ENCODE assay signal across 10 cellular contexts in genomic region chr4:123744664-123745290, GRCh38.
A peak's percentile ranks its signal among the peaks of the same experiment; 100 is the strongest.
DNase-seq lines count a peak whose midpoint lies in the region; ATAC-seq and TF ChIP-seq lines count a peak whose summit lies in the region.
"Had no signal": no experiment of that assay in that cellular context is flagged by ENCODE, and none has a peak within 500 bp of the region (broad histone marks: within the 10 kb centered on the region; RNA-seq: fewer than 3 reads in every experiment).

No MANE protein-coding gene starts in this region.

- H3K4me1 ChIP-seq in body of pancreas, result peaks cover 4% of the 10 kb centered on the region
- peaks cover 0 to 20% (median 16%) of the 10 kb centered on the region in 4 donors for H3K4me1 ChIP-seq in sigmoid colon

- no peak for TF ChIP-seq EP300 in sigmoid colon (IDR thresholded peaks at IDR 0.05)

- H3K27ac ChIP-seq in body of pancreas, result peak overlapping the region in 1 of 4 donors; percentile 43
- H3K27ac ChIP-seq in sigmoid colon, result peak overlapping the region in 3 of 4 donors; percentile 40 to 50 (median 44)

- TF ChIP-seq CTCF in body of pancreas (IDR thresholded peaks at IDR 0.05) (no peak), sigmoid colon (IDR thresholded peaks at IDR 0.05) (no peak)

- DNase-seq in KBM-7 (peak; percentile 51), body of pancreas (peak in 3 of 4 donors; percentile 6 to 20 (median 10)), iris pigment epithelial cell (ENCODE audit: low read depth) (peak; percentile 82), sigmoid colon (peak; percentile 65), occipital lobe (lab: John Stamatoyannopoulos, UW) (no peak)
- DNase-seq: cortex of kidney; stimulated activated naive B cell treated with anti-CD40 and anti-IgM and Interleukin-4, amounts not matched to agents 10 μg/mL and 1 μg/mL and 100 μg/mL, for 72 hours had no signal

- TF ChIP-seq POLR2A in body of pancreas (IDR thresholded peaks at IDR 0.05) (no peak), sigmoid colon (IDR thresholded peaks at IDR 0.05) (no peak)

- peak; percentile 21 for ATAC-seq in body of pancreas
- ATAC-seq in HG03135 (IDR thresholded peaks at IDR 0.05; ENCODE audit: unreplicated experiment), result no peak
- ATAC-seq in HG03159 (IDR thresholded peaks at IDR 0.05; ENCODE audit: unreplicated experiment), result no peak
- ATAC-seq in GM19023 (IDR thresholded peaks at IDR 0.05; ENCODE audit: unreplicated experiment), result no peak

- H3K4me3 ChIP-seq in body of pancreas (no peak overlapping the region), sigmoid colon (no peak overlapping the region)

- in situ Hi-C loops in KBM-7 (cut with MboI; ENCODE audit: low pct_unique_long_range_greater_than_20kb, low sequenced_read_pairs), result no loop called here

- intact Hi-C loops in body of pancreas (cut with DNase I) (no loop called here), sigmoid colon (cut with DNase I) (no loop called here)

- H3K36me3 ChIP-seq in body of pancreas (replicated peaks in 1 of 2; ENCODE audit: insufficient read depth in 1 of 2, low read depth in 2 of 2) (no peaks in the 10 kb centered on the region), sigmoid colon (no peaks in the 10 kb centered on the region)

- WGBS in body of pancreas, 2 donors, result 48 to 60% methylated on average over 8 of the region's 8 CpGs
- 49 to 74% methylated on average over 8 of the region's 8 CpGs for WGBS in sigmoid colon, 2 donors

- H3K27me3 ChIP-seq in body of pancreas (no peaks in the 10 kb centered on the region), sigmoid colon (no peaks in the 10 kb centered on the region)

- H3K9me3 ChIP-seq in body of pancreas (no peaks in the 10 kb centered on the region), sigmoid colon (no peaks in the 10 kb centered on the region)
